In genomic region chr1:32200226-32201010, GRCh38 we compare ENCODE assay signal across 8 cellular contexts. TPM values are rescaled to one million over a fixed set of nuclear protein-coding genes. Genes with fewer than 3 reads are reported as not detected.
DNase-seq lines count a peak whose midpoint lies in the region; FAIRE-seq and TF ChIP-seq lines count a peak whose summit lies in the region.

TSS of gene CCDC28B (plus strand) at chr1:32200595. CDS start at chr1:32201936, 1,341 bp downstream.

- H3K4me1 Mint-ChIP-seq in neural crest cell, result peaks cover 47% of the 10 kb centered on the region

- H3K79me2 ChIP-seq in KMS-11 (ENCODE audit: insufficient read depth, low read depth), result no peaks in the 10 kb centered on the region

- H3K4me3 Mint-ChIP-seq in neural crest cell, result peak within 1 kb of the TSS; percentile 92

- H3K27ac ChIP-seq in KMS-11 (peak within 1 kb of the TSS; percentile 18), thymus (ENCODE audit: low read depth) (peak within 1 kb of the TSS; percentile 85)

- no peaks in the 10 kb centered on the region for H3K9me3 ChIP-seq in ES-I3 (ENCODE audit: control insufficient read depth, insufficient read depth, low read length)
- H3K9me3 ChIP-seq in thymus (ENCODE audit: control insufficient read depth), result no peaks in the 10 kb centered on the region

- no peaks in the 10 kb centered on the region for H3K9me3 Mint-ChIP-seq in neural crest cell

- H4K20me1 ChIP-seq in KMS-11 (ENCODE audit: insufficient read depth), result no peaks in the 10 kb centered on the region

- H3K27ac Mint-ChIP-seq in neural crest cell (ENCODE audit: unreplicated experiment), result peak within 1 kb of the TSS; percentile 98

- H3K9ac ChIP-seq in ES-I3 (ENCODE audit: low read depth, low read length), result peak within 1 kb of the TSS; percentile 59
- peak within 1 kb of the TSS; percentile 51; the same call in 1 of the 2 replicates for H3K9ac ChIP-seq in KMS-11

- peak within 1 kb of the TSS; percentile 66 for H3K4me2 ChIP-seq in KMS-11

- TF ChIP-seq CTCF in KMS-11 (conservative IDR thresholded peaks at IDR 0.05; ENCODE audit: low read depth, low read length) (no peak), neural crest cell (conservative IDR thresholded peaks at IDR 0.05) (no peak)

- H2AFZ ChIP-seq in KMS-11 (ENCODE audit: low read depth), result peak within 1 kb of the TSS; percentile 84

- DNase-seq in SHP77 treated with DMSO at 0.1 percent for 48 hours (lab: John Stamatoyannopoulos, UW) (peak; percentile 36), frontal cortex (ENCODE audit: low spot score in 2 of 2) (peak; percentile 59 to 79), neural crest cell (ENCODE audit: low read depth, low spot score) (peak; percentile 66), KG1 (lab: John Stamatoyannopoulos, UW) (no peak)
- DNase-seq in activated naive CD4-positive, alpha-beta T cell treated with anti-CD3 and anti-CD28 coated beads, Interleukin-2, amount 50 U/mL, for 16 hours, result peak; percentile 57

- peaks cover 3% of the 10 kb centered on the region for H3K27me3 Mint-ChIP-seq in neural crest cell (ENCODE audit: low read depth)

- H3K27me3 ChIP-seq in KMS-11 (ENCODE audit: insufficient read depth, low read depth) (no peaks in the 10 kb centered on the region), thymus (ENCODE audit: control insufficient read depth, insufficient read depth) (no peaks in the 10 kb centered on the region)

- peaks cover 6% of the 10 kb centered on the region for H3K36me3 Mint-ChIP-seq in neural crest cell (ENCODE audit: low read depth)

- 1% methylated on average over 34 of the region's 34 CpGs for WGBS in thymus

- H3K4me1 ChIP-seq in ES-I3 (ENCODE audit: insufficient read depth, low read length) (peaks cover 25% of the 10 kb centered on the region; the same call in 1 of the 2 replicates), KMS-11 (ENCODE audit: low read depth, poor library complexity, severe bottlenecking) (peaks cover 76% of the 10 kb centered on the region), thymus (ENCODE audit: control insufficient read depth, insufficient read depth, low read length) (peaks cover 17% of the 10 kb centered on the region)

- H3K36me3 ChIP-seq in ES-I3 (ENCODE audit: insufficient read depth, low read length) (peaks cover 14% of the 10 kb centered on the region), KMS-11 (ENCODE audit: insufficient read depth) (no peaks in the 10 kb centered on the region), thymus (ENCODE audit: control insufficient read depth, insufficient read depth) (peaks cover 25% of the 10 kb centered on the region)

- peak within 1 kb of the TSS; percentile 91 for H3K4me3 ChIP-seq in KMS-11 (IDR thresholded peaks at IDR 0.05; ENCODE audit: insufficient read depth, low read depth, low read length)
- peak within 1 kb of the TSS; percentile 73 for H3K4me3 ChIP-seq in thymus (ENCODE audit: low read length)

- no peak for FAIRE-seq in frontal cortex (lab: Jason Lieb, UNC)

RNA-seq across cellular contexts. Expression of gene CCDC28B, which starts in this region (rescaled TPM):
- total RNA-seq in frontal cortex (34.2 TPM), neural crest cell (16.7 and 21.2 TPM in 2 replicates)
- polyA plus RNA-seq in thymus, result 28.7 TPM
